1 cellular context compared by ENCODE assay signal in genomic region chr11:114304065-114304464, GRCh38.
TF ChIP-seq lines count a peak whose summit lies in the region.

No MANE protein-coding gene starts in this region.

TF ChIP-seq in SK-N-SH treated with all-trans-retinoic acid at 6 μM for 48 hours, 23 proteins besides CTCF, POLR2A, EP300 and RAD21 (continued from another document):
- no peak for TF ChIP-seq CREB5 (CRISPR knock-in tag; IDR thresholded peaks at IDR 0.05; ENCODE audit: low read depth)
- no peak for TF ChIP-seq PATZ1 (CRISPR knock-in tag; IDR thresholded peaks at IDR 0.05; ENCODE audit: borderline replicate concordance)
- TF ChIP-seq ARNTL (CRISPR knock-in tag; IDR thresholded peaks at IDR 0.05; ENCODE audit: borderline replicate concordance, low read depth), result no peak
- no peak for TF ChIP-seq GLIS3 (CRISPR knock-in tag; IDR thresholded peaks at IDR 0.05)
- no peak for TF ChIP-seq CSDC2 (CRISPR knock-in tag; IDR thresholded peaks at IDR 0.05)
- TF ChIP-seq ZFP30 (CRISPR knock-in tag; IDR thresholded peaks at IDR 0.05), result no peak
- TF ChIP-seq BACH2 (CRISPR knock-in tag; IDR thresholded peaks at IDR 0.05; ENCODE audit: borderline replicate concordance), result no peak
- TF ChIP-seq ZNF70 (CRISPR knock-in tag; IDR thresholded peaks at IDR 0.05), result no peak
- TF ChIP-seq PPARA (CRISPR knock-in tag; IDR thresholded peaks at IDR 0.05; ENCODE audit: borderline replicate concordance), result no peak
TF ChIP-seq in SK-N-SH treated with all-trans-retinoic acid at 6 μM for 48 hours: peak in this region for 0.
